ENCODE assay signal across 9 cellular contexts in the genomic region with DNA sequence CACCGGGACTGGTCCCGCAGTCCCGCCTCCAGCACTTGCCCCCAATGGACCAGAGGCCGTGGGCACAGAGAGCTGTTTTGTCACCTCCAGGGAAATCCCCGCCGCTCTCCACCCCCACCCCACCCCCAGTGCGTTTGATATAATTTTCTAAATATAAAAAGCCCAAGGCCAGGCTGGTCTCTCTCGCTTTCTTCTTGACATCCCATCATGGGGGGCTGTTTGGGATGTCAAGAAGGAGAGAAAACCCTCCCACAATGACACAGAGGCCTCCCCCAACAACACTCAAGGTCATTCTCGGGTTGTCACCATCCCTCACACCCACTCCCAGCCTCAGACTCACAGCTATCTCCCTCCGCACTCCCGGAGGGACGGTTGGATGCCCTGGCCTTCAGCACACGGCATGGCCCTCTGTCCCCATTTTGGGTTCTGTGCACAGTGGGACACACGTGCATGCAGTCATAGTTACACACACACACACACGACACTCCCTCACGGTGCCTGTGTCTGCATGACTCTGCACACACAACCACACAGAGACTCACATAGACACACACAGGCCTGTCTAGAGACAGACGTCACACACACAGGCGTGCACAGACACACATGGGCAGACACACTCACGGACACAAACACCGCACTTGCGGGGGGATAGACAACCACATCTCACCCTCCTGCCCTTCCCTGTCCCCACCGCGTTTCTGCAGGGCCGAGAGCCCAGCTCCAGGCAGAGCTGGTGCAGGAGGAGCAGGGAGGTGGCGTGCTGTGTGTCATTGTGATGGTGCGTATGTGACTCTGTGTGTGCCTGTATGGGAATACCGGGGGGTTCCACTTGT. TPM values are rescaled to one million over a fixed set of nuclear protein-coding genes. Genes with fewer than 3 reads are reported as not detected.
DNase-seq lines count a peak whose midpoint lies in the region; ATAC-seq and TF ChIP-seq lines count a peak whose summit lies in the region.
"Had no signal": no experiment of that assay in that cellular context is flagged by ENCODE, and none has a peak within 500 bp of the region (broad histone marks: within the 10 kb centered on the region; RNA-seq: fewer than 3 reads in every experiment).

No MANE protein-coding gene starts in this region.

- BruUV-seq in Calu3 (replicated peaks; lab: Mats Ljungman, UMichigan): no TSS peak

- H3K27me3 Mint-ChIP-seq in Calu3 (ENCODE audit: unreplicated experiment): no peaks in the 10 kb centered on the region
- peaks cover 1% of the 10 kb centered on the region for H3K27me3 Mint-ChIP-seq in activated CD8-positive, alpha-beta T cell treated with anti-CD3 and anti-CD28 coated beads for 36 hours

- intact Hi-C loops in Calu3 (cut with micrococcal nuclease; ENCODE audit: unreplicated experiment) (no loop called here), sciatic nerve (cut with DNase I) (loop anchor here (2.0 kb wide), 1 partner anchor 41 kb away; no protein-coding TSS in a partner anchor)
- intact Hi-C loops in activated CD8-positive, alpha-beta T cell treated with anti-CD3 and anti-CD28 coated beads for 36 hours (cut with micrococcal nuclease): no loop called here

- no peaks in the 10 kb centered on the region for H3K9me3 Mint-ChIP-seq in Calu3 (ENCODE audit: low read depth, unreplicated experiment)
- H3K9me3 Mint-ChIP-seq in activated CD8-positive, alpha-beta T cell treated with anti-CD3 and anti-CD28 coated beads for 36 hours: no peaks in the 10 kb centered on the region

- H3K4me3 ChIP-seq in foreskin fibroblast (ENCODE audit: low read depth in 1 of 2, low read length in 2 of 2): peak overlapping the region; percentile 69 to 71
- H3K4me3 ChIP-seq in skeletal muscle cell (ENCODE audit: low read depth, low read length): peak overlapping the region; percentile 77

- no peak for TF ChIP-seq CTCF in Calu3 (IDR thresholded peaks at IDR 0.05; ENCODE audit: unreplicated experiment)
- TF ChIP-seq CTCF in activated CD8-positive, alpha-beta T cell treated with anti-CD3 and anti-CD28 coated beads for 36 hours (IDR thresholded peaks at IDR 0.05): no peak
- no peak for TF ChIP-seq CTCF in foreskin fibroblast (IDR thresholded peaks at IDR 0.05; ENCODE audit: low read depth, low read length)

- CTCF ChIA-PET in Calu3 (lab: Charles Lee): no interaction called here
- CTCF ChIA-PET in activated CD8-positive, alpha-beta T cell treated with anti-CD3 and anti-CD28 coated beads for 36 hours (lab: Charles Lee): interaction anchor here (1.5 kb wide), 1 partner anchor 68 kb away, joined by 5 read pairs; no protein-coding TSS in a partner anchor

- H3K27ac Mint-ChIP-seq in Calu3 (ENCODE audit: unreplicated experiment): no peak overlapping the region
- peak overlapping the region; percentile 88 for H3K27ac Mint-ChIP-seq in activated CD8-positive, alpha-beta T cell treated with anti-CD3 and anti-CD28 coated beads for 36 hours

- POLR2A ChIA-PET in activated CD8-positive, alpha-beta T cell treated with anti-CD3 and anti-CD28 coated beads for 36 hours (lab: Charles Lee): interaction anchor here (1.0 kb wide), 1 partner anchor 13 kb away, joined by 4 read pairs; no protein-coding TSS in a partner anchor

- DNase-seq in Calu3 (no peak), foreskin fibroblast (peak in 1 of 2 donors; percentile 27), skeletal muscle cell (ENCODE audit: low read depth) (no peak), NCI-H2081 treated with DMSO at 0.1 percent for 48 hours (lab: John Stamatoyannopoulos, UW) (no peak), sciatic nerve (ENCODE audit: low spot score) (no peak), HuH-7 (ENCODE audit: low spot score) (no peak)
- DNase-seq in activated CD8-positive, alpha-beta T cell treated with anti-CD3 and anti-CD28 coated beads for 36 hours: peak; percentile 27
- DNase-seq: NCI-H1694 treated with DMSO at 0.1 percent for 48 hours had no signal

- ATAC-seq in activated CD8-positive, alpha-beta T cell treated with anti-CD3 and anti-CD28 coated beads for 36 hours: peak; percentile 33
- ATAC-seq in HG03457 (IDR thresholded peaks at IDR 0.05; ENCODE audit: unreplicated experiment) (no peak), sciatic nerve (no peak)

- H3K36me3 Mint-ChIP-seq in Calu3 (ENCODE audit: insufficient read depth, unreplicated experiment): peaks cover 31% of the 10 kb centered on the region
- H3K36me3 Mint-ChIP-seq in activated CD8-positive, alpha-beta T cell treated with anti-CD3 and anti-CD28 coated beads for 36 hours (ENCODE audit: low read depth): no peaks in the 10 kb centered on the region

- peaks cover 13% of the 10 kb centered on the region for H3K4me1 Mint-ChIP-seq in Calu3 (ENCODE audit: low read depth, unreplicated experiment)
- H3K4me1 Mint-ChIP-seq in activated CD8-positive, alpha-beta T cell treated with anti-CD3 and anti-CD28 coated beads for 36 hours (ENCODE audit: low read depth): peaks cover 40% of the 10 kb centered on the region

- H3K4me3 Mint-ChIP-seq in Calu3 (ENCODE audit: low read depth, unreplicated experiment): peak overlapping the region; percentile 75
- peak overlapping the region; percentile 88 for H3K4me3 Mint-ChIP-seq in activated CD8-positive, alpha-beta T cell treated with anti-CD3 and anti-CD28 coated beads for 36 hours

RNA-seq across cellular contexts. Expression of a gene that starts 4.8 kb away (rescaled TPM):
- total RNA-seq in Calu3 (2022) (56.3 and 60.5 TPM in 2 replicates), sciatic nerve (178 TPM)
- total RNA-seq in activated CD8-positive, alpha-beta T cell treated with anti-CD3 and anti-CD28 coated beads for 36 hours: 10 to 100 TPM; 19.0 to 20.8 TPM
